ENCODE assay signal across 10 cellular contexts in the genomic region with DNA sequence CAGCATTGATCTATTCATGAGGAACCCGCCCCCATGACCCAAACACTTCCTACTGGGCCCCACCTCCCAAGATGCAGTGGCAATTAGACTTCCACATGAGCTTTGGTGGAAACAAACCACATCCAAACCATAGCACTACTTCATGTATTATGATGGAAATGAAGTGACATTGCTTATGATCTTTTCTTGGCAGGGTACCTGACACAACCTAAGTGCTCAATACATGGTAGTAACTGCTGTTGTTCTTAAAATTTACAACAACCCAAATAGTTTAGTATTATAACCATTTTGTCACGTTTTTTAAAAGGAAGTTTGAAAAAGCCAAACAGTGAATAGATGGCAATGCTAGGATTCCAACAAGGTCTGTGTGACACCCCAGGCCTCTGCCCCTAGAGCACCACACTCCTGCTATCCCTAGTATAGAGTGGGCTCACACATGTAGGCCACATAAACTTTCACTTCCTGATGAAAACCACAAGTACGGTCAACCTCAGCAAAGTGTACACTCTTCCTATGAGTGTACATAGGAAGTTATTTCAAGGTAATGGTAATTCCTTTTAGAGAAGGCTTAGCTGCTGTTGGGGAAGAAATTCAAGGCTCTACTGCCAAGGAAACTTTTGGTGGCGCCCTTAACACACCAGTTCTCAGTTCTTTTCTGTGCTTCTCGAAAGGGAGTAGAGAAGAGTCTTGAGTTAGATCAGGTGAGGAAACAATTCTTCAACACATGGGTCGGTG.
A peak's percentile ranks its signal among the peaks of the same experiment; 100 is the strongest.
DNase-seq lines count a peak whose midpoint lies in the region; ATAC-seq and TF ChIP-seq lines count a peak whose summit lies in the region.
"Had no signal": no experiment of that assay in that cellular context is flagged by ENCODE, and none has a peak within 500 bp of the region (broad histone marks: within the 10 kb centered on the region; RNA-seq: fewer than 3 reads in every experiment).

No MANE protein-coding gene starts in this region.

- H3K27ac ChIP-seq in coronary artery: no peak overlapping the region
- H3K27ac ChIP-seq: A549 had no signal

- no peaks in the 10 kb centered on the region for H3K9me3 Mint-ChIP-seq in activated CD4-positive, alpha-beta T cell treated with anti-CD3 and anti-CD28 coated beads, Interleukin-2, amount 10 ng/mL, durations not matched to agents 24 days and 14 days

- H3K4me1 Mint-ChIP-seq in activated CD4-positive, alpha-beta T cell treated with anti-CD3 and anti-CD28 coated beads, Interleukin-2, amount 10 ng/mL, durations not matched to agents 24 days and 14 days: peaks cover 9% of the 10 kb centered on the region

- DNase-seq in activated CD4-positive, alpha-beta T cell treated with anti-CD3 and anti-CD28 coated beads, Interleukin-2, amount 10 ng/mL, durations not matched to agents 24 days and 14 days: peak; percentile 63
- no peak for DNase-seq in activated CD4-positive, alpha-beta T cell treated with anti-CD3 and anti-CD28 coated beads, Interleukin-2, amount 50 U/mL, for 4 hours
- DNase-seq in NB4 (ENCODE audit: low read depth): peak; percentile 75
- DNase-seq in stimulated activated naive CD8-positive, alpha-beta T cell treated with anti-CD3 and anti-CD28 coated beads, Interleukin-15, Interleukin-2, amounts not matched to agents 100 U/mL and 50 U/mL, for 24 hours: peak; percentile 8
- DNase-seq in SK-N-DZ (ENCODE audit: low spot score): no peak
- DNase-seq in coronary artery (ENCODE audit: low spot score): no peak
- DNase-seq in MG63: no peak

- no peaks in the 10 kb centered on the region for H3K27me3 ChIP-seq in MG63

- H3K27me3 Mint-ChIP-seq in activated CD4-positive, alpha-beta T cell treated with anti-CD3 and anti-CD28 coated beads, Interleukin-2, amount 10 ng/mL, durations not matched to agents 24 days and 14 days: peaks cover 2% of the 10 kb centered on the region

- no peak overlapping the region for H3K4me3 Mint-ChIP-seq in activated CD4-positive, alpha-beta T cell treated with anti-CD3 and anti-CD28 coated beads, Interleukin-2, amount 10 ng/mL, durations not matched to agents 24 days and 14 days

- H3K9me3 ChIP-seq in MG63: no peaks in the 10 kb centered on the region
- H3K9me3 ChIP-seq: A549 had no signal

- ATAC-seq in HG02870 (IDR thresholded peaks at IDR 0.05; ENCODE audit: unreplicated experiment): peak; percentile 98
- peak; percentile 97 for ATAC-seq in stimulated activated naive CD8-positive, alpha-beta T cell treated with anti-CD3 and anti-CD28 coated beads, Interleukin-15, Interleukin-2, amounts not matched to agents 100 U/mL and 50 U/mL, for 24 hours

- no peaks in the 10 kb centered on the region for H3K36me3 Mint-ChIP-seq in activated CD4-positive, alpha-beta T cell treated with anti-CD3 and anti-CD28 coated beads, Interleukin-2, amount 10 ng/mL, durations not matched to agents 24 days and 14 days (ENCODE audit: low read depth)

- H3K36me3 ChIP-seq in MG63: no peaks in the 10 kb centered on the region

- no peak overlapping the region for H3K4me3 ChIP-seq in NB4 (ENCODE audit: low read depth, low read length)
- no peak overlapping the region for H3K4me3 ChIP-seq in coronary artery
- no peak overlapping the region for H3K4me3 ChIP-seq in MG63
- H3K4me3 ChIP-seq: A549, smooth muscle cell had no signal

- no peak overlapping the region for H3K27ac Mint-ChIP-seq in activated CD4-positive, alpha-beta T cell treated with anti-CD3 and anti-CD28 coated beads, Interleukin-2, amount 10 ng/mL, durations not matched to agents 24 days and 14 days

- TF ChIP-seq POLR2A in NB4 (IDR thresholded peaks at IDR 0.05; ENCODE audit: extremely low read depth, insufficient read length): no peak

- TF ChIP-seq CTCF in NB4 (IDR thresholded peaks at IDR 0.05; ENCODE audit: low read depth, low read length): peak; percentile 8
- no peak for TF ChIP-seq CTCF in coronary artery (IDR thresholded peaks at IDR 0.05)

- intact Hi-C loops in activated CD4-positive, alpha-beta T cell treated with anti-CD3 and anti-CD28 coated beads, Interleukin-2, amount 10 ng/mL, durations not matched to agents 24 days and 14 days (cut with micrococcal nuclease): loop anchor here (5.0 kb wide), 2 partner anchors 75 to 245 kb away; no protein-coding TSS in a partner anchor

Comparison
In these comparisons a context has a peak if more than half of its experiments do, and no peak if none do; other contexts are left out.
1. DNase-seq: peak in activated CD4-positive, alpha-beta T cell treated with anti-CD3 and anti-CD28 coated beads, Interleukin-2, amount 10 ng/mL, durations not matched to agents 24 days and 14 days (single experiment), NB4 (single experiment) and stimulated activated naive CD8-positive, alpha-beta T cell treated with anti-CD3 and anti-CD28 coated beads, Interleukin-15, Interleukin-2, amounts not matched to agents 100 U/mL and 50 U/mL, for 24 hours (single experiment); none in activated CD4-positive, alpha-beta T cell treated with anti-CD3 and anti-CD28 coated beads, Interleukin-2, amount 50 U/mL, for 4 hours (0 of 2), SK-N-DZ (single experiment), coronary artery (single experiment) and MG63 (single experiment).